In the genomic region with DNA sequence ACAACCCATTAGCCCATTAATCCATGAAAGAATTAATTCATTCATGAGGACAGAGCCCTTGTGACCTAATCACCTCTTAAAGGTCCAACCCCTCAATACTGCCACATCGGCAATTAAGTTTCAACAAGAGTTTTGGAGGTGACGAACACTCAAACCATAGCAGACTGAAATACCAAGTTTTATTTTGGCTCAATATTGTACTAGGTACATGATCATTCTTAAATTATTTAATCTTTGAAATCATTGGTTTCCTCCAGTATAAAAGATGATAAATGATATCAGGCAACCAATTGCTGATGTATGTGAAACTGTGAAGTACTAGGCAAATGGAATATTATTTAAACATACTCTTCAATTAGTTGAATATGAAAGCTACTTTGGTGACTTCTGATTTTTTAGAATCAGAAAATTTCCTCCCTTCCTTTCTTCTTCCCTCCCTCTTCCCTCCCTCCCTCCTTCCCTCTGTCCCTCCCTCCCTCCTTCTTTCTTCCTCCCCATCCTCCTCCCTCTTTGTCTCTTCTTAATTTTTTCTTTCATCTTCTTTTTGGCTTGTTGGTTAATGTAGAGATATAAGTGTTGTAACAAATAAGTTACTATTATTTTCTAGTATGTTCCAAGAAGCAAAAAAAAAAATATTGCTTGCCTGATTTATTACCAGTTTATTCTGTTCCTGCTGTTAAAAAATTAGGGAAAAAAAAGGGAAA, we compare ENCODE assay signal across 10 cellular contexts.
DNase-seq lines count a peak whose midpoint lies in the region; ATAC-seq, FAIRE-seq and TF ChIP-seq lines count a peak whose summit lies in the region.
"Had no signal": no experiment of that assay in that cellular context is flagged by ENCODE, and none has a peak within 500 bp of the region (broad histone marks: within the 10 kb centered on the region; RNA-seq: fewer than 3 reads in every experiment).

No MANE protein-coding gene starts in this region.

- H3K9me3 ChIP-seq in Peyer's patch (no peaks in the 10 kb centered on the region), spleen (no peaks in the 10 kb centered on the region)

- no peak for FAIRE-seq in urothelium cell line (lab: Jason Lieb, UNC)

- TF ChIP-seq CTCF in Peyer's patch (IDR thresholded peaks at IDR 0.05), result no peak
- TF ChIP-seq CTCF in foreskin keratinocyte (conservative IDR thresholded peaks at IDR 0.05), result no peak
- no peak for TF ChIP-seq CTCF in spleen (IDR thresholded peaks at IDR 0.05 in 8 of 11, conservative IDR thresholded peaks at IDR 0.05 in 3 of 11)

- ATAC-seq in GM18498 (IDR thresholded peaks at IDR 0.05; ENCODE audit: unreplicated experiment) (peak; percentile 7), foreskin keratinocyte (no peak), GM19035 (IDR thresholded peaks at IDR 0.05; ENCODE audit: unreplicated experiment) (no peak)

- 88 to 98% (median 89%) methylated on average over 2 of the region's 2 CpGs for WGBS in spleen, 5 donors

- no peaks in the 10 kb centered on the region for H3K27me3 ChIP-seq in Peyer's patch
- H3K27me3 ChIP-seq in foreskin keratinocyte, result no peaks in the 10 kb centered on the region
- no peaks in the 10 kb centered on the region for H3K27me3 ChIP-seq in spleen (replicated peaks in 1 of 7)

- H3K4me3 ChIP-seq in Peyer's patch (no peak overlapping the region), spleen (no peak overlapping the region)

- TF ChIP-seq POLR2A in Peyer's patch (IDR thresholded peaks at IDR 0.05) (no peak), spleen (IDR thresholded peaks at IDR 0.05) (no peak)

- peak overlapping the region; percentile 13 to 83 (median 78) for H3K27ac ChIP-seq in Peyer's patch
- H3K27ac ChIP-seq in foreskin keratinocyte, result peak overlapping the region; percentile 100
- H3K27ac ChIP-seq in spleen, result peak overlapping the region in 7 of 8 donors; percentile 85 to 91 (median 86)

- no peaks in the 10 kb centered on the region for H3K36me3 ChIP-seq in Peyer's patch
- H3K36me3 ChIP-seq in spleen, result no peaks in the 10 kb centered on the region

- H3K4me1 ChIP-seq in Peyer's patch (peaks cover 0 to 30% (median 12%) of the 10 kb centered on the region in 4 donors), foreskin keratinocyte (peaks cover 26% of the 10 kb centered on the region), spleen (peaks cover 20 to 57% (median 45%) of the 10 kb centered on the region in 6 donors)

- intact Hi-C loops in spleen (cut with DNase I; ENCODE audit: low total_unique reads), result no loop called here

- DNase-seq in Peyer's patch (no peak), foreskin keratinocyte (no peak), spleen (no peak), DMS79 (lab: John Stamatoyannopoulos, UW) (no peak), NCI-H446 (lab: John Stamatoyannopoulos, UW) (no peak), urothelium cell line (ENCODE audit: low spot score) (no peak)
- DNase-seq: effector memory CD4-positive, alpha-beta T cell; stimulated activated CD4-positive, alpha-beta T cell treated with anti-CD3 and anti-CD28 coated beads, Interleukin-2, amount 100 ng/mL, for 24 hours had no signal
